1 cellular context compared by ENCODE assay signal in the genomic region with DNA sequence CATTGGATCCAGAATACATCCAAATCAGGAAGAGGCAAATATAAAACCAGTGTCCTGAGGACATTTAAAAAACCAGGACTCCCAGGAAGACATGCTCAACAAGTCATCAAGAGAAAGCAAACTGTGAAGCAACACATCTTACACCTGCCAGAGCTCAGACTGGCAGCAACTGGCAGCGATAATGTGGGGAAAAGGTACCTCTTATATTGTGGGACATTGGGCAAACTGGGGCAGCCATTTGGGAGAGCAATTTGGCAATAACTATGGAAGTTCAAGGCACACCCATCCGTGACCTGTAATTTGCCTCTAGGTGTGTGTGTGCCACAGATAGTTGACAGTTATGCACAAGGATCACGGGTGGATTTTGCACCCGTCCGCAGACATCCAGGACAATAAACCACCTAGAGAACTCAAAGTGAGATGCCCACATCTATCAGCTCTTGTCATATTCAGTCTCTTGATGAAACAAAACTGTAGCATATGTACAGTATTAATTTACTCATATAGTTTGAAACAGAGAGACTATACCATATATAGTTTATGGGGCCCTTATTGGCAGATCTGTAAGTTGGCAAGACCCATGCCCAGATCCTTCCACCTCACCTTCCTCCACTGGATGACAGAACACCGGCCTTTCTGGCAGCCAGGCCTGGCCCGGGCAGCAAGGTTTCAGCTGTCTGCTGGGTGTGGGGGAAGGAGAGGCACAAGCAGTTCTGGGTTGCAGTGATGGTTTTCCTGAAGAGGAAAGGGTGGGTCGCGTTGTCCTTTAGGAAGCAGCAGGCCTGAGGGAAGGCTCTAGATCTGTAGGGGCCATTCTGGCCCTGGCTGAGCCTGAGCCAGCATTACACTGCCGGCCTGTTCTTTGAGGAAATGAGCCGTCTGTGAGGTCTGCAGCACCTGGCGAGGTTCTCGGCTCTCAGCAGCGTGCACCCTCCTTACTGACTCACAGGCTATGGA.
TF ChIP-seq lines count a peak whose summit lies in the region.

No MANE protein-coding gene starts in this region.

TF ChIP-seq in IMR-90, 13 proteins besides CTCF, POLR2A, EP300 and RAD21:
- TF ChIP-seq, protein P1, sequence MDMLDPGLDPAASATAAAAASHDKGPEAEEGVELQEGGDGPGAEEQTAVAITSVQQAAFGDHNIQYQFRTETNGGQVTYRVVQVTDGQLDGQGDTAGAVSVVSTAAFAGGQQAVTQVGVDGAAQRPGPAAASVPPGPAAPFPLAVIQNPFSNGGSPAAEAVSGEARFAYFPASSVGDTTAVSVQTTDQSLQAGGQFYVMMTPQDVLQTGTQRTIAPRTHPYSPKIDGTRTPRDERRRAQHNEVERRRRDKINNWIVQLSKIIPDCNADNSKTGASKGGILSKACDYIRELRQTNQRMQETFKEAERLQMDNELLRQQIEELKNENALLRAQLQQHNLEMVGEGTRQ (IDR thresholded peaks at IDR 0.05; ENCODE audit: low read depth, low read length) = no peak
